ENCODE assay signal across 10 cellular contexts in genomic region chr12:122183588-122183940, GRCh38. TPM values are rescaled to one million over a fixed set of nuclear protein-coding genes. Genes with fewer than 3 reads are reported as not detected.
A peak's percentile ranks its signal among the peaks of the same experiment; 100 is the strongest.
DNase-seq lines count a peak whose midpoint lies in the region; ATAC-seq, FAIRE-seq and TF ChIP-seq lines count a peak whose summit lies in the region.
"Had no signal": no experiment of that assay in that cellular context is flagged by ENCODE, and none has a peak within 500 bp of the region (broad histone marks: within the 10 kb centered on the region; RNA-seq: fewer than 3 reads in every experiment).

No MANE protein-coding gene starts in this region.

- TF ChIP-seq POLR2A in A549 (IDR thresholded peaks at IDR 0.05; ENCODE audit: low read length): no peak

- H3K27ac Mint-ChIP-seq in endodermal cell: no peak overlapping the region
- H3K27ac Mint-ChIP-seq in naive thymus-derived CD8-positive, alpha-beta T cell: no peak overlapping the region

- no peaks in the 10 kb centered on the region for H3K36me3 Mint-ChIP-seq in endodermal cell (ENCODE audit: low read depth)
- H3K36me3 Mint-ChIP-seq in naive thymus-derived CD8-positive, alpha-beta T cell: no peaks in the 10 kb centered on the region

- no peak for TF ChIP-seq CTCF in A549 (IDR thresholded peaks at IDR 0.05)
- TF ChIP-seq CTCF in endodermal cell (conservative IDR thresholded peaks at IDR 0.05): no peak

- H3K36me3 ChIP-seq in HUES48 (ENCODE audit: control insufficient read depth, insufficient read depth, low read length): no peaks in the 10 kb centered on the region
- no peaks in the 10 kb centered on the region for H3K36me3 ChIP-seq in endodermal cell (ENCODE audit: control insufficient read depth, insufficient read depth, low read length)

- peak overlapping the region; percentile 58 for H3K4me3 Mint-ChIP-seq in endodermal cell
- peak overlapping the region in 9 of 10 donors; percentile 10 to 81 (median 61) for H3K4me3 Mint-ChIP-seq in naive thymus-derived CD8-positive, alpha-beta T cell

- no peak for TF ChIP-seq EP300 in A549 (IDR thresholded peaks at IDR 0.05)

- POLR2A ChIA-PET in A549 (lab: Yijun Ruan, JAX): interaction anchor here (1.4 kb wide), 1 partner anchor 43 kb away, joined by 3 read pairs; the partner anchor contains the start of gene DIABLO
- POLR2A ChIA-PET in naive thymus-derived CD8-positive, alpha-beta T cell (lab: Charles Lee): interaction anchor here (1.0 kb wide), 1 partner anchor 22 kb away, joined by 3 read pairs; no protein-coding TSS in a partner anchor

- H3K4me3 ChIP-seq in A549 (no peak overlapping the region), HUES48 (ENCODE audit: low read depth, low read length) (peak overlapping the region; percentile 57), endodermal cell (ENCODE audit: low read length) (peak overlapping the region; percentile 69)

- CTCF ChIA-PET in A549 (lab: Yijun Ruan, JAX): interaction anchor here (0.9 to 1.8 kb wide), 3 partner anchors 53 to 129 kb away, joined by 3 to 4 read pairs (median 4); no protein-coding TSS in a partner anchor

- no peak for DNase-seq in A549 (ENCODE audit: low read depth in 1 of 2, low spot score in 1 of 2)
- peak; percentile 63 for DNase-seq in endodermal cell
- no peak for DNase-seq in naive thymus-derived CD8-positive, alpha-beta T cell
- no peak for DNase-seq in NCI-H1105 treated with DMSO at 0.1 percent for 48 hours (lab: John Stamatoyannopoulos, UW)
- DNase-seq in central memory CD4-positive, alpha-beta T cell: no peak
- DNase-seq in NCI-H446 (lab: John Stamatoyannopoulos, UW): no peak
- DNase-seq: stimulated activated CD4-positive, alpha-beta T cell treated with anti-CD3 and anti-CD28 coated beads, Interleukin-4, amount 100 ng/mL, for 24 hours had no signal

- TF ChIP-seq RAD21 in A549 (conservative IDR thresholded peaks at IDR 0.05 in 1 of 2, IDR thresholded peaks at IDR 0.05 in 1 of 2): no peak

- H3K27me3 ChIP-seq in HUES48 (ENCODE audit: control insufficient read depth, insufficient read depth, low read length): peaks cover 10% of the 10 kb centered on the region
- peaks cover 12% of the 10 kb centered on the region for H3K27me3 ChIP-seq in endodermal cell (ENCODE audit: control insufficient read depth, insufficient read depth, low read length, poor library complexity, severe bottlenecking)

- no peak overlapping the region for H3K27ac ChIP-seq in A549
- H3K27ac ChIP-seq in HUES48 (ENCODE audit: low read depth, low read length): no peak overlapping the region
- no peak overlapping the region for H3K27ac ChIP-seq in endodermal cell (ENCODE audit: low read depth, low read length)

- H3K27me3 Mint-ChIP-seq in endodermal cell (ENCODE audit: insufficient read depth): peaks cover 28% of the 10 kb centered on the region
- peaks cover 0 to 14% (median 3%) of the 10 kb centered on the region in 5 donors for H3K27me3 Mint-ChIP-seq in naive thymus-derived CD8-positive, alpha-beta T cell

- H3K4me2 ChIP-seq in A549: peak overlapping the region; percentile 85; the same call in 1 of the 3 replicates

- H3K9me3 Mint-ChIP-seq in endodermal cell: no peaks in the 10 kb centered on the region
- H3K9me3 Mint-ChIP-seq in naive thymus-derived CD8-positive, alpha-beta T cell: no peaks in the 10 kb centered on the region

- ATAC-seq in A549: peak in 1 of 2 experiments; percentile 8; a peak in 1 of 6 replicates
- ATAC-seq in naive thymus-derived CD8-positive, alpha-beta T cell: peak in 1 of 2 donors; percentile 11
- no peak for ATAC-seq in HG02884 (IDR thresholded peaks at IDR 0.05; ENCODE audit: unreplicated experiment)

- H3K4me1 Mint-ChIP-seq in endodermal cell: no peaks in the 10 kb centered on the region
- H3K4me1 Mint-ChIP-seq in naive thymus-derived CD8-positive, alpha-beta T cell: peaks cover 4 to 17% (median 14%) of the 10 kb centered on the region in 4 donors

- H3K9ac ChIP-seq in HUES48 (ENCODE audit: low read depth, low read length): no peak overlapping the region
- no peak overlapping the region for H3K9ac ChIP-seq in endodermal cell (ENCODE audit: extremely low read depth, low read length, poor library complexity, severe bottlenecking)

- WGBS in A549 (ENCODE audit: missing lambda C conversion rate): 89% methylated on average over 10 of the region's 10 CpGs
- 78 to 81% methylated on average over 8 to 10 of the region's 10 CpGs for WGBS in endodermal cell (ENCODE audit: insufficient coverage in 1 of 2, insufficient read length in 1 of 2), 2 experiments

- H3K4me1 ChIP-seq in A549 (no peaks in the 10 kb centered on the region), HUES48 (ENCODE audit: control insufficient read depth, insufficient read depth, low read length) (no peaks in the 10 kb centered on the region), endodermal cell (ENCODE audit: control insufficient read depth, insufficient read depth, low read length) (no peaks in the 10 kb centered on the region)

- H3K9me3 ChIP-seq in A549 (no peaks in the 10 kb centered on the region), HUES48 (ENCODE audit: control insufficient read depth, insufficient read depth, low read length) (no peaks in the 10 kb centered on the region), endodermal cell (ENCODE audit: control insufficient read depth, low read length) (no peaks in the 10 kb centered on the region)

- FAIRE-seq in A549 (lab: Jason Lieb, UNC): no peak

TF ChIP-seq in A549, 52 proteins besides CTCF, POLR2A, EP300 and RAD21 (continues in another document):
- no peak for TF ChIP-seq HES2 (IDR thresholded peaks at IDR 0.05)
- TF ChIP-seq EHF (CRISPR knock-in tag; IDR thresholded peaks at IDR 0.05): no peak
- TF ChIP-seq USF2 (IDR thresholded peaks at IDR 0.05): no peak
- TF ChIP-seq ZSCAN20 (CRISPR knock-in tag; IDR thresholded peaks at IDR 0.05): no peak
- no peak for TF ChIP-seq E2F6 (IDR thresholded peaks at IDR 0.05; ENCODE audit: borderline replicate concordance, low read depth)
- TF ChIP-seq CBX8 (IDR thresholded peaks at IDR 0.05): no peak

RNA-seq across cellular contexts. Expression of gene LRRC43, which starts 0.6 kb away (rescaled TPM):
- polyA plus RNA-seq in A549 (2011; rRNA removed): 0.09 TPM in 1 of 2 replicates, not detected in the other
- 0.15 and 0.22 TPM in 2 replicates for polyA plus RNA-seq in A549 (2012; cell fraction: cytosol; rRNA removed)
- 0.12 TPM in 2 replicates for polyA plus RNA-seq in A549 (2012; cell fraction: nucleus; rRNA removed)
- 0.14 to 0.26 TPM in 2 of 3 replicates, not detected in the other for polyA plus RNA-seq in A549 (2017; fragmentation: RNase III; extraction: RNeasy Plus Mini Kit Qiagen cat#74134 plus additional on column Dnase treatment)
- polyA minus RNA-seq in A549 (2011; rRNA and poly(A)+ RNA removed): 0.24 TPM in 1 of 2 replicates, not detected in the other
- total RNA-seq in endodermal cell: 1 to 10 TPM; 1.5 to 2.4 TPM
- polyA plus RNA-seq in endodermal cell (2013, experiment 1 of 2): 1.2 TPM
- 0.79 TPM for polyA plus RNA-seq in endodermal cell (2013, experiment 2 of 2)
- total RNA-seq in naive thymus-derived CD8-positive, alpha-beta T cell: under 1 TPM in 1 of 2 experiments, not detected in 1; 0.29 TPM
- polyA plus RNA-seq in naive thymus-derived CD8-positive, alpha-beta T cell: not detected

RNA-seq across cellular contexts. Expression of gene IL31, which starts 9.5 kb away (rescaled TPM):
- not detected in 2 replicates for polyA plus RNA-seq in A549 (2011; rRNA removed)
- polyA plus RNA-seq in A549 (2012; cell fraction: cytosol; rRNA removed): not detected in 2 replicates
- not detected in 2 replicates for polyA plus RNA-seq in A549 (2012; cell fraction: nucleus; rRNA removed)
- polyA plus RNA-seq in A549 (2017; fragmentation: RNase III; extraction: RNeasy Plus Mini Kit Qiagen cat#74134 plus additional on column Dnase treatment): not detected in 3 replicates
- not detected in 2 replicates for polyA minus RNA-seq in A549 (2011; rRNA and poly(A)+ RNA removed)
- total RNA-seq in endodermal cell: not detected
- polyA plus RNA-seq in endodermal cell (2013, experiment 1 of 2): not detected
- polyA plus RNA-seq in endodermal cell (2013, experiment 2 of 2): not detected
- not detected for total RNA-seq in naive thymus-derived CD8-positive, alpha-beta T cell
- not detected for polyA plus RNA-seq in naive thymus-derived CD8-positive, alpha-beta T cell
- total RNA-seq: Daoy had no signal

RNA-seq across cellular contexts. Expression of gene B3GNT4, which starts 19.9 kb away (rescaled TPM):
- 0.66 and 0.74 TPM in 2 replicates for polyA plus RNA-seq in A549 (2011; rRNA removed)
- polyA plus RNA-seq in A549 (2012; cell fraction: cytosol; rRNA removed): 0.78 and 1.0 TPM in 2 replicates
- 1.6 and 2.7 TPM in 2 replicates for polyA plus RNA-seq in A549 (2012; cell fraction: nucleus; rRNA removed)
- polyA plus RNA-seq in A549 (2017; fragmentation: RNase III; extraction: RNeasy Plus Mini Kit Qiagen cat#74134 plus additional on column Dnase treatment): 0.55 to 1.2 TPM (median 0.73 TPM) in 3 replicates
- polyA minus RNA-seq in A549 (2011; rRNA and poly(A)+ RNA removed): 0.92 and 2.5 TPM in 2 replicates
- 1 to 10 TPM; 1.6 to 1.8 TPM for total RNA-seq in endodermal cell
- polyA plus RNA-seq in endodermal cell (2013, experiment 1 of 2): 1.4 TPM
- polyA plus RNA-seq in endodermal cell (2013, experiment 2 of 2): 0.41 TPM
- total RNA-seq in naive thymus-derived CD8-positive, alpha-beta T cell: not detected
- polyA plus RNA-seq in naive thymus-derived CD8-positive, alpha-beta T cell: under 1 TPM in 2 of 3 donors, not detected in 1; 0.12 to 0.25 TPM
- total RNA-seq: Daoy had no signal

RNA-seq across cellular contexts. Expression of gene DIABLO, which starts 42.3 kb away (rescaled TPM):
- polyA plus RNA-seq in A549 (2011; rRNA removed) (104 and 108 TPM in 2 replicates), A549 (2017; fragmentation: RNase III; extraction: RNeasy Plus Mini Kit Qiagen cat#74134 plus additional on column Dnase treatment) (74.9 to 78.5 TPM (median 75.2 TPM) in 3 replicates)
- 103 and 105 TPM in 2 replicates for polyA plus RNA-seq in A549 (2012; cell fraction: cytosol; rRNA removed)
- polyA plus RNA-seq in A549 (2012; cell fraction: nucleus; rRNA removed): 67.5 and 70.2 TPM in 2 replicates
- polyA minus RNA-seq in A549 (2011; rRNA and poly(A)+ RNA removed): 48.0 and 57.3 TPM in 2 replicates
- total RNA-seq in endodermal cell: 10 to 100 TPM; 77.5 to 81.0 TPM
- polyA plus RNA-seq in endodermal cell (2013, experiment 1 of 2): 77.6 TPM
- 71.8 TPM for polyA plus RNA-seq in endodermal cell (2013, experiment 2 of 2)
- 10 to 100 TPM; 41.7 to 51.0 TPM for total RNA-seq in naive thymus-derived CD8-positive, alpha-beta T cell
- polyA plus RNA-seq in naive thymus-derived CD8-positive, alpha-beta T cell: 10 to 100 TPM; 48.2 to 71.3 (median 61.7) TPM
